In the genomic region with DNA sequence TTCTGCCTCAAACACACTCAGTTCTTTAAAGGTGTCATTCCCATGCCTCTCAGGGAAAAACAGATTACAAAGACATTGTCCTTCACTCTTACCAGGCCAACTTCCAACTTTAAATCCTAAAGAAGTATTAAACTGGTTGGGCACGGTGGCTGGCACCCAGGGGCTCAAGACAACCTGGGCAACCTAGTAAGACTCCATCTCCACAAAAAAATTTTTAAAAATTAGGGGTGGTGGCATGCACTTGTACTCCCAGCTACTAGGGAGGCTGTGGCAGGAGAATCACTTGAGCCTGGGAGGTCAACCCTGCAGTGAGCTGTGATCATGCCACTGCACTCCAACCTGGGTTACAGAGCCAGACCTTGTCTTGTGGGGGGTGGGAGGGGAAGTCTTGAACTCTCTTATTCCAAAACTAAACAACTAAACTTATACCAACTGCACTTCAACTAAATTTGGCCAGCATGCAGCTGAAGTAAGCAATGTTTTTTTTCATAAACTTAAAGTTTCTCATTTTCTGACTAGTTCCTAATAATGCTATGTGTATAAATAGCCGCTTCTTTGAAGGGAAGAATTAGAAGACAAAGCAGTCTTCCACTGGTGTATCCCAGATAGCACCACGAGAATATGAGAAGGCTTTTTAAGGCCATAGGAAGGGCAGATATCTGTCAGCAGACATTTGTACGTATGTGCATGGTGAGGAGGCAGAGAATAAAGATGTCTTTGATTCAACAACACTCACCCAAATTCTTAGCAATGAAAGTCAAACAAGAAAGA, we compare ENCODE assay signal across 8 cellular contexts. TPM values are rescaled to one million over a fixed set of nuclear protein-coding genes. Genes with fewer than 3 reads are reported as not detected.
DNase-seq lines count a peak whose midpoint lies in the region; ATAC-seq and TF ChIP-seq lines count a peak whose summit lies in the region.

No MANE protein-coding gene starts in this region.

- no peaks in the 10 kb centered on the region; the same call in 1 of the 2 replicates for H3K9me3 ChIP-seq in AG04450 (ENCODE audit: control insufficient read depth, insufficient read depth, low read length)
- no peaks in the 10 kb centered on the region for H3K9me3 ChIP-seq in naive thymus-derived CD4-positive, alpha-beta T cell (ENCODE audit: control insufficient read depth in 2 of 3, low read length in 3 of 3)

- H3K4me1 Mint-ChIP-seq in chondrocyte (ENCODE audit: low read depth), result peaks cover 32% of the 10 kb centered on the region
- H3K4me1 Mint-ChIP-seq in naive thymus-derived CD4-positive, alpha-beta T cell, result peaks cover 47 to 87% (median 73%) of the 10 kb centered on the region in 7 donors

- CTCF ChIA-PET in AG04450 (lab: Charles Lee), result no interaction called here
- CTCF ChIA-PET in naive thymus-derived CD4-positive, alpha-beta T cell (lab: Charles Lee), result interaction anchor here (1.4 kb wide), 1 partner anchor 23 kb away, joined by 3 read pairs; no protein-coding TSS in a partner anchor

- POLR2A ChIA-PET in AG04450 (lab: Yijun Ruan, JAX), result interaction anchor here (0.6 to 3.0 kb wide), 3 partner anchors 59 to 238 kb away, joined by 3 to 19 read pairs (median 3); partner anchors contain the start of gene CSRNP2
- POLR2A ChIA-PET in naive thymus-derived CD4-positive, alpha-beta T cell (lab: Charles Lee), result interaction anchor here (1.5 to 5.4 kb wide), 3 partner anchors 216 to 514 kb away, joined by 3 to 33 read pairs (median 11); partner anchors contain the start of genes ATF1 and DAZAP2

- no peaks in the 10 kb centered on the region for H3K27me3 ChIP-seq in AG04450 (ENCODE audit: control insufficient read depth, insufficient read depth, low read length)
- H3K27me3 ChIP-seq in naive thymus-derived CD4-positive, alpha-beta T cell (ENCODE audit: control insufficient read depth in 2 of 2, insufficient read depth in 2 of 2, low read length in 2 of 2), result no peaks in the 10 kb centered on the region

- peaks cover 14 to 30% of the 10 kb centered on the region in 2 donors for H3K4me1 ChIP-seq in naive thymus-derived CD4-positive, alpha-beta T cell (ENCODE audit: control insufficient read depth in 2 of 2, insufficient read depth in 2 of 2, low read length in 2 of 2)

- peak overlapping the region; percentile 94 for H3K27ac ChIP-seq in AG04450 (ENCODE audit: low read depth, low read length)
- H3K27ac ChIP-seq in naive thymus-derived CD4-positive, alpha-beta T cell (ENCODE audit: low read depth, low read length), result peak overlapping the region; percentile 80

- H3K4me3 ChIP-seq in AG04450 (ENCODE audit: low read depth, low read length), result peak overlapping the region; percentile 88
- peak overlapping the region; percentile 86 for H3K4me3 ChIP-seq in naive thymus-derived CD4-positive, alpha-beta T cell (ENCODE audit: low read length)

- no peaks in the 10 kb centered on the region for H3K9me3 Mint-ChIP-seq in chondrocyte (ENCODE audit: low read depth)
- H3K9me3 Mint-ChIP-seq in naive thymus-derived CD4-positive, alpha-beta T cell, result no peaks in the 10 kb centered on the region

- ATAC-seq in naive thymus-derived CD4-positive, alpha-beta T cell, result no peak

- H3K36me3 Mint-ChIP-seq in chondrocyte (ENCODE audit: low read depth), result no peaks in the 10 kb centered on the region
- H3K36me3 Mint-ChIP-seq in naive thymus-derived CD4-positive, alpha-beta T cell, result peaks cover 0 to 6% (median 0%) of the 10 kb centered on the region in 5 donors

- TF ChIP-seq CTCF in AG04450 (IDR thresholded peaks at IDR 0.05; ENCODE audit: low read depth, low read length) (no peak), chondrocyte (IDR thresholded peaks at IDR 0.05) (no peak)

- peak overlapping the region; percentile 98 for H3K27ac Mint-ChIP-seq in chondrocyte (ENCODE audit: unreplicated experiment)
- H3K27ac Mint-ChIP-seq in naive thymus-derived CD4-positive, alpha-beta T cell, result peak overlapping the region; percentile 90 to 99 (median 97)

- intact Hi-C loops in naive thymus-derived CD4-positive, alpha-beta T cell (cut with micrococcal nuclease), result loop anchor here (2.0 to 10.0 kb wide), 3 partner anchors 15 to 909 kb away; partner anchors contain the start of genes ATF1 (in 1 of the 2) and COX14 (in 1 of the 2)

- DNase-seq in AG04450 (ENCODE audit: low read depth, low spot score), result no peak
- peak; percentile 9 for DNase-seq in LHCN-M2 (ENCODE audit: low read depth)
- no peak for DNase-seq in chondrocyte (ENCODE audit: low spot score)
- no peak for DNase-seq in naive thymus-derived CD4-positive, alpha-beta T cell
- no peak for DNase-seq in NCI-H146 treated with DMSO at 0.1 percent for 48 hours (lab: John Stamatoyannopoulos, UW; ENCODE audit: unreplicated experiment)
- no peak for DNase-seq in pons (ENCODE audit: low spot score)
- DNase-seq in cerebellar cortex (ENCODE audit: low spot score), result no peak
- DNase-seq in amniotic stem cell (lab: John Stamatoyannopoulos, UW), result no peak

- no peaks in the 10 kb centered on the region for H3K27me3 Mint-ChIP-seq in chondrocyte (ENCODE audit: low read depth)
- H3K27me3 Mint-ChIP-seq in naive thymus-derived CD4-positive, alpha-beta T cell, result peaks cover 0 to 7% (median 0%) of the 10 kb centered on the region in 5 donors

- peaks cover 0 to 4% (median 0%) of the 10 kb centered on the region in 3 experiments for H3K36me3 ChIP-seq in naive thymus-derived CD4-positive, alpha-beta T cell (ENCODE audit: control insufficient read depth in 2 of 3, insufficient read depth in 3 of 3, low read length in 3 of 3)

- H3K4me3 Mint-ChIP-seq in chondrocyte (ENCODE audit: unreplicated experiment), result peak overlapping the region; percentile 95
- H3K4me3 Mint-ChIP-seq in naive thymus-derived CD4-positive, alpha-beta T cell, result peak overlapping the region; percentile 91 to 100 (median 98)

RNA-seq across cellular contexts. Expression of gene SLC11A2, which starts 2.4 kb away (rescaled TPM):
- 83.3 and 91.2 TPM in 2 replicates for polyA plus RNA-seq in AG04450 (2011; rRNA removed)
- polyA minus RNA-seq in AG04450 (2011; rRNA and poly(A)+ RNA removed), result 121 and 128 TPM in 2 replicates
- total RNA-seq in LHCN-M2 (2014; rRNA removed) (29.2 and 36.7 TPM in 2 replicates), chondrocyte (26.8 to 41.4 TPM (median 33.0 TPM) in 3 replicates)
- polyA plus RNA-seq in LHCN-M2 (2012), result 15.8 TPM
- 10 to 100 TPM; 49.3 to 65.4 (median 61.0) TPM for total RNA-seq in naive thymus-derived CD4-positive, alpha-beta T cell
- polyA plus RNA-seq in naive thymus-derived CD4-positive, alpha-beta T cell, result 10 to 100 TPM; 14.0 to 24.6 TPM

RNA-seq across cellular contexts. Expression of gene LETMD1, which starts 24.3 kb away (rescaled TPM):
- polyA plus RNA-seq in AG04450 (2011; rRNA removed), result 45.1 and 48.1 TPM in 2 replicates
- polyA minus RNA-seq in AG04450 (2011; rRNA and poly(A)+ RNA removed), result 31.2 and 37.9 TPM in 2 replicates
- total RNA-seq in LHCN-M2 (2014; rRNA removed) (24.4 and 32.1 TPM in 2 replicates), chondrocyte (25.3 to 30.5 TPM (median 26.2 TPM) in 3 replicates)
- polyA plus RNA-seq in LHCN-M2 (2012), result 20.4 TPM
- total RNA-seq in naive thymus-derived CD4-positive, alpha-beta T cell, result 100 to 1,000 TPM in 1 of 5 experiments, 10 to 100 TPM in 4; 58.8 to 101 (median 77.0) TPM
- polyA plus RNA-seq in naive thymus-derived CD4-positive, alpha-beta T cell, result 10 to 100 TPM; 32.4 to 42.0 TPM

RNA-seq across cellular contexts. Expression of gene CSRNP2, which starts 59.6 kb away (rescaled TPM):
- polyA plus RNA-seq in AG04450 (2011; rRNA removed), result 26.4 and 29.9 TPM in 2 replicates
- polyA minus RNA-seq in AG04450 (2011; rRNA and poly(A)+ RNA removed), result 25.1 and 27.5 TPM in 2 replicates
- 29.7 and 31.5 TPM in 2 replicates for total RNA-seq in LHCN-M2 (2014; rRNA removed)
- polyA plus RNA-seq in LHCN-M2 (2012), result 15.0 TPM
- 40.5 to 49.6 TPM (median 48.3 TPM) in 3 replicates for total RNA-seq in chondrocyte
- 10 to 100 TPM; 20.0 to 38.7 (median 23.4) TPM for total RNA-seq in naive thymus-derived CD4-positive, alpha-beta T cell
- polyA plus RNA-seq in naive thymus-derived CD4-positive, alpha-beta T cell, result 1 to 10 TPM; 2.7 to 6.9 TPM
